Comparison of ENCODE assay signal across 8 cellular contexts in genomic region chr16:28212532-28212873, GRCh38. TPM values are rescaled to one million over a fixed set of nuclear protein-coding genes. Genes with fewer than 3 reads are reported as not detected.
DNase-seq lines count a peak whose midpoint lies in the region; ATAC-seq and TF ChIP-seq lines count a peak whose summit lies in the region.

No MANE protein-coding gene starts in this region.

- H3K36me3 Mint-ChIP-seq in CD14-positive monocyte (peaks cover 9 to 11% of the 10 kb centered on the region in 2 donors), nephron (ENCODE audit: low read depth) (peaks cover 9% of the 10 kb centered on the region)

- no peak for ATAC-seq in GM21526 (IDR thresholded peaks at IDR 0.05; ENCODE audit: low FRiP score, unreplicated experiment)

- H3K4me3 Mint-ChIP-seq in CD14-positive monocyte (peak overlapping the region in 1 of 2 donors; percentile 91), nephron (peak overlapping the region; percentile 87 to 98 (median 92))

- H3K27me3 Mint-ChIP-seq in CD14-positive monocyte (ENCODE audit: low read depth in 3 of 3) (no peaks in the 10 kb centered on the region), nephron (ENCODE audit: low read depth) (no peaks in the 10 kb centered on the region)

- peak overlapping the region; percentile 83 for H3K4me3 ChIP-seq in choroid plexus epithelial cell (ENCODE audit: low read depth, low read length)

- peak overlapping the region in 6 of 7 donors; percentile 68 to 93 (median 86) for H3K27ac Mint-ChIP-seq in CD14-positive monocyte
- H3K27ac Mint-ChIP-seq in nephron: peak overlapping the region; percentile 31 to 86 (median 47)

- intact Hi-C loops in CD14-positive monocyte (cut with micrococcal nuclease): loop anchor here in 1 of 2 donors (5.0 kb wide), 1 partner anchor 70 kb away; no protein-coding TSS in a partner anchor

- H3K4me1 Mint-ChIP-seq in CD14-positive monocyte (peaks cover 31% of the 10 kb centered on the region), nephron (peaks cover 22% of the 10 kb centered on the region)

- peaks cover 0 to 2% (median 0%) of the 10 kb centered on the region in 7 donors for H3K9me3 Mint-ChIP-seq in CD14-positive monocyte
- H3K9me3 Mint-ChIP-seq in nephron: no peaks in the 10 kb centered on the region

- no peak for DNase-seq in CD14-positive monocyte (ENCODE audit: low spot score)
- peak; percentile 39 for DNase-seq in LoVo (ENCODE audit: low spot score)
- DNase-seq in choroid plexus epithelial cell (ENCODE audit: low read depth): no peak
- DNase-seq in SIG-M5 (lab: John Stamatoyannopoulos, UW): no peak
- no peak for DNase-seq in ureter (ENCODE audit: low spot score)
- no peak for DNase-seq in NCI-H524 treated with DMSO at 0.1 percent for 48 hours (lab: John Stamatoyannopoulos, UW)

- TF ChIP-seq CTCF in CD14-positive monocyte (IDR thresholded peaks at IDR 0.05) (no peak), choroid plexus epithelial cell (conservative IDR thresholded peaks at IDR 0.05; ENCODE audit: low read depth, low read length) (no peak), nephron (IDR thresholded peaks at IDR 0.05; ENCODE audit: unreplicated experiment in 3 of 3) (no peak)

RNA-seq across cellular contexts. Expression of gene XPO6, which starts 0.7 kb away (rescaled TPM):
- 10 to 100 TPM; 35.7 to 38.3 TPM for polyA plus RNA-seq in CD14-positive monocyte
- 145 TPM for total RNA-seq in ureter
